In genomic region chr7:95608344-95609173, GRCh38 we compare ENCODE assay signal across 1 cellular context.
TF ChIP-seq lines count a peak whose summit lies in the region.

No MANE protein-coding gene starts in this region.

TF ChIP-seq in K562, 482 proteins besides CTCF, POLR2A, EP300 and RAD21 (continued from another document and continues in another):
- TF ChIP-seq, protein P1, sequence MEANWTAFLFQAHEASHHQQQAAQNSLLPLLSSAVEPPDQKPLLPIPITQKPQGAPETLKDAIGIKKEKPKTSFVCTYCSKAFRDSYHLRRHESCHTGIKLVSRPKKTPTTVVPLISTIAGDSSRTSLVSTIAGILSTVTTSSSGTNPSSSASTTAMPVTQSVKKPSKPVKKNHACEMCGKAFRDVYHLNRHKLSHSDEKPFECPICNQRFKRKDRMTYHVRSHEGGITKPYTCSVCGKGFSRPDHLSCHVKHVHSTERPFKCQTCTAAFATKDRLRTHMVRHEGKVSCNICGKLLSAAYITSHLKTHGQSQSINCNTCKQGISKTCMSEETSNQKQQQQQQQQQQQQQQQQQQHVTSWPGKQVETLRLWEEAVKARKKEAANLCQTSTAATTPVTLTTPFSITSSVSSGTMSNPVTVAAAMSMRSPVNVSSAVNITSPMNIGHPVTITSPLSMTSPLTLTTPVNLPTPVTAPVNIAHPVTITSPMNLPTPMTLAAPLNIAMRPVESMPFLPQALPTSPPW (CRISPR knock-in tag; IDR thresholded peaks at IDR 0.05), result no peak
- TF ChIP-seq PHF21A (IDR thresholded peaks at IDR 0.05; ENCODE audit: borderline replicate concordance, low read depth) (no peak), PCBP2 (IDR thresholded peaks at IDR 0.05; ENCODE audit: low read depth, low read length, poor library complexity, severe bottlenecking) (no peak), ZNF444 (CRISPR knock-in tag; IDR thresholded peaks at IDR 0.05) (no peak), HIVEP1 (CRISPR knock-in tag; IDR thresholded peaks at IDR 0.05) (no peak), THAP12 (CRISPR knock-in tag; IDR thresholded peaks at IDR 0.05) (no peak), SRSF3 (IDR thresholded peaks at IDR 0.05; ENCODE audit: insufficient read depth, low read length) (no peak), FOSL1 (tag; conservative IDR thresholded peaks at IDR 0.05) (no peak; the same call in 1 of the 2 replicates), BRD4 (IDR thresholded peaks at IDR 0.05) (no peak), CAMTA2 (CRISPR knock-in tag; conservative IDR thresholded peaks at IDR 0.05) (no peak), HDAC8 (tag; IDR thresholded peaks at IDR 0.05) (no peak), ELF4 (CRISPR knock-in tag; IDR thresholded peaks at IDR 0.05) (no peak), RNF2 (IDR thresholded peaks at IDR 0.05) (0 out of 2 replicates have a peak, but pooled peaks have one; percentile 40), ZNF695 (CRISPR knock-in tag; IDR thresholded peaks at IDR 0.05) (no peak), PHB (CRISPR knock-in tag; IDR thresholded peaks at IDR 0.05) (no peak), RBM25 (IDR thresholded peaks at IDR 0.05; ENCODE audit: low read depth, low read length, severe bottlenecking) (no peak), C11orf30 (IDR thresholded peaks at IDR 0.05; ENCODE audit: low read depth) (no peak), HDAC2 (IDR thresholded peaks at IDR 0.05) (no peak), NCOA1 (IDR thresholded peaks at IDR 0.05; ENCODE audit: low read depth) (no peak), MITF (IDR thresholded peaks at IDR 0.05) (no peak), SNRNP70 (optimal IDR thresholded peaks at IDR 0.05; ENCODE audit: low read depth, low read length) (no peak), CBFB (CRISPR knock-in tag; IDR thresholded peaks at IDR 0.05) (no peak), ZBTB5 (IDR thresholded peaks at IDR 0.05) (no peak), IRF2 (CRISPR knock-in tag; IDR thresholded peaks at IDR 0.05) (no peak), BRCA1 (IDR thresholded peaks at IDR 0.05) (no peak), BRCA1 (CRISPR knock-in tag; IDR thresholded peaks at IDR 0.05) (no peak), YY1 (IDR thresholded peaks at IDR 0.05; ENCODE audit: borderline replicate concordance in 1 of 3, control insufficient read depth in 1 of 3, extremely low read depth in 1 of 3, insufficient read depth in 3 of 3, insufficient read length in 1 of 3, insufficient replicate concordance in 2 of 3, low read depth in 1 of 3, low read length in 2 of 3) (no peak), SIX5 (IDR thresholded peaks at IDR 0.05; ENCODE audit: borderline replicate concordance in 1 of 2, insufficient read depth in 1 of 2, low read depth in 1 of 2, low read length in 2 of 2) (no peak), SUPT5H (IDR thresholded peaks at IDR 0.05) (no peak), CLOCK (CRISPR knock-in tag; IDR thresholded peaks at IDR 0.05; ENCODE audit: borderline replicate concordance) (no peak), SRF (CRISPR knock-in tag; IDR thresholded peaks at IDR 0.05) (no peak), ZNF133 (CRISPR knock-in tag; IDR thresholded peaks at IDR 0.05) (no peak), SPI1 (IDR thresholded peaks at IDR 0.05; ENCODE audit: borderline replicate concordance, low read depth, low read length) (no peak), EWSR1 (IDR thresholded peaks at IDR 0.05; ENCODE audit: borderline replicate concordance, low read depth, partially characterized antibody) (no peak), NCOA6 (IDR thresholded peaks at IDR 0.05) (peak; percentile 46; the same call in 1 of the 2 replicates), ZNF324 (CRISPR knock-in tag; IDR thresholded peaks at IDR 0.05) (no peak), XRCC4 (IDR thresholded peaks at IDR 0.05; ENCODE audit: extremely low read depth, insufficient read depth, insufficient read length) (no peak), MEF2A (IDR thresholded peaks at IDR 0.05; ENCODE audit: control insufficient read depth, low read depth, low read length) (no peak), SMARCA5 (IDR thresholded peaks at IDR 0.05) (no peak), PML (IDR thresholded peaks at IDR 0.05; ENCODE audit: low read length) (no peak), GABPB1 (CRISPR knock-in tag; IDR thresholded peaks at IDR 0.05) (no peak), KAT7 (CRISPR knock-in tag; IDR thresholded peaks at IDR 0.05; ENCODE audit: borderline replicate concordance) (no peak), E2F4 (CRISPR knock-in tag; IDR thresholded peaks at IDR 0.05; ENCODE audit: low read depth) (no peak), BRF1 (IDR thresholded peaks at IDR 0.05; ENCODE audit: borderline replicate concordance, extremely low read depth, insufficient read length) (no peak), PTRF (tag; IDR thresholded peaks at IDR 0.05) (no peak), HNRNPH1 (optimal IDR thresholded peaks at IDR 0.05; ENCODE audit: low read depth, low read length) (no peak), MTF1 (CRISPR knock-in tag; IDR thresholded peaks at IDR 0.05; ENCODE audit: borderline replicate concordance) (no peak), ZBTB8A (IDR thresholded peaks at IDR 0.05; ENCODE audit: partially characterized antibody) (no peak), ARID1B (IDR thresholded peaks at IDR 0.05) (0 out of 2 replicates have a peak, but pooled peaks have one; percentile 13), RB1 (IDR thresholded peaks at IDR 0.05; ENCODE audit: low read depth) (no peak), NEUROD1 (IDR thresholded peaks at IDR 0.05; ENCODE audit: borderline replicate concordance, low read depth, low read length, partially characterized antibody) (no peak), NELFE (IDR thresholded peaks at IDR 0.05; ENCODE audit: insufficient read depth, insufficient read length) (no peak), CXXC5 (CRISPR knock-in tag; IDR thresholded peaks at IDR 0.05) (0 out of 2 replicates have a peak, but pooled peaks have one; percentile 16), ARNT (IDR thresholded peaks at IDR 0.05) (no peak), KLF16 (IDR thresholded peaks at IDR 0.05) (no peak), ZKSCAN1 (IDR thresholded peaks at IDR 0.05; ENCODE audit: low read depth, low read length) (no peak), BMI1 (IDR thresholded peaks at IDR 0.05; ENCODE audit: low read length) (no peak), HLTF (IDR thresholded peaks at IDR 0.05) (no peak), MTA3 (IDR thresholded peaks at IDR 0.05; ENCODE audit: borderline replicate concordance) (0 out of 2 replicates have a peak, but pooled peaks have one; percentile 28), ZNF347 (CRISPR knock-in tag; IDR thresholded peaks at IDR 0.05; ENCODE audit: low read depth) (no peak), NFYB (IDR thresholded peaks at IDR 0.05; ENCODE audit: extremely low read depth, insufficient read length) (no peak), TBP (optimal IDR thresholded peaks at IDR 0.05; ENCODE audit: low read depth, low read length) (peak; percentile 4), DIDO1 (tag; IDR thresholded peaks at IDR 0.05; ENCODE audit: low read depth) (no peak), E2F3 (CRISPR knock-in tag; IDR thresholded peaks at IDR 0.05) (no peak)
- TF ChIP-seq, protein P2, sequence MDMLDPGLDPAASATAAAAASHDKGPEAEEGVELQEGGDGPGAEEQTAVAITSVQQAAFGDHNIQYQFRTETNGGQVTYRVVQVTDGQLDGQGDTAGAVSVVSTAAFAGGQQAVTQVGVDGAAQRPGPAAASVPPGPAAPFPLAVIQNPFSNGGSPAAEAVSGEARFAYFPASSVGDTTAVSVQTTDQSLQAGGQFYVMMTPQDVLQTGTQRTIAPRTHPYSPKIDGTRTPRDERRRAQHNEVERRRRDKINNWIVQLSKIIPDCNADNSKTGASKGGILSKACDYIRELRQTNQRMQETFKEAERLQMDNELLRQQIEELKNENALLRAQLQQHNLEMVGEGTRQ (CRISPR knock-in tag; IDR thresholded peaks at IDR 0.05), result no peak
- TF ChIP-seq, protein P3, sequence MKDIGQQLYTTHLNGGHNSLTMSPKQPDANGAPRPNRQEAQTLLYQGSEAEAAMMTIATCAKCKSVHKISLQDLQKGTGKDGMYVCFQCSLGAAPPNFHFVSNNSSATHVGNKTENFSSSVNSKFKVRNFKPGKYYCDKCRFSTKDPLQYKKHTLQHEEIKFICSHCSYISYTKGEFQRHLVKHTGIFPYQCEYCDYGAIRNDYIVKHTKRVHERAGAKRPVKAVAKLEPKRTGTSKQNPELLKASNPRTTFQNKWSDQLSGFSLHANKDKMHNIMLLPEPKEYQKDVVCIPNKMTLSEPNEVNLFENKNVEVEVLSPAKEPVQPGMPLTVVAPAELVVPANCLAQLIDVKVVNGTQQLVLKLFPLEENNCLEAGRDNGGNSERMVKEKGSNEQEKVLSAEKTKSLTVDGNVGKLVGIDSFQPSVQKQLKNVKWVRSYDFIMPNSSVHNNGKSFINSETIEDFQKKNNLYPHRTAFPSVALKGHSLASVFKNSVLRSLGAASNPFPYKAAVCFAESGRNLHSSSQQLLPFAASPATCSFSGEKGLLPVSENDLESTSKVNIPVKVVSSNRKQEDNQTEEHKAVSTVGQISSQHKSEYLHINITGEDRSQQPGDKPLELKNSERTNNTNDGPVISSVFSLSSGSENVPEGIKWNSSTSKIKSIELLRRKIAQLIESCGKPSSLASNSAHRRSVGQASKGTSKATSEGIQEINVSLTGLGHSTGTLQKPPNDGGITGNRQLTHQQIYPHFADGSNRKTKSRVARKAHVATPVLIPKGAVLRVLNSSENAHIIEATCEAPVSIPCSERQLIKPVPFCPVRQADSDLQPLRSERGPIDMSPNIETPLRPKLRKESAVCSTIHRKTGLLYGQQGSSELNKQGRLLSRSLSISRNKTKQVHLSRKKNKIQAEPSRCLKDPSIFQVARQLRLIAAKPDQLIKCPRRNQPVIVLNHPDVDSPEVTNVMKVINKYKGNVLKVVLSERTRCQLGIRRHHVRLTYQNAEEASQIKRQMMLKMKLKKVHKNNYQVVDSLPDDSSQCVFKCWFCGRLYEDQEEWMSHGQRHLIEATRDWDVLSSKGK (CRISPR knock-in tag; IDR thresholded peaks at IDR 0.05), result no peak
